Comparison of ENCODE assay signal across 8 cellular contexts in the genomic region with DNA sequence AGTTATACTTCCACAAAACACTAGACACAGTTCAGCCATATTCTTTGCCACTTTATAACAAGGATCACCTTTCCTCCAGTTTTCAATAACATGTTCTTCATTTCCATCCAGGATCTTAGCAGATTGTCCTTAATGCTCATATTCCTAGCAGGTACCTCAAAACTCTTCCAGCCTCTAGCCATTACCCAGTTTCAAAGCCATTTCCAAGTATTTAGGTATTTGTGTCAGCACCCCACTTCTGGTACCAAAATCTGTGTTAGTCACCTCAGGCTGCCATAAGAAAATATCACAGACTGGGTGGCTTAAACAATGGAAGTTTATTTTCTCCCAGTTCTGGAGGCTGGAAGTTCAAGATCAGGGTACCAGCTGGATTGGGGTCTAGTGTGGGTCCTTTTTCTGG.
"Had no signal": no experiment of that assay in that cellular context is flagged by ENCODE, and none has a peak within 500 bp of the region (broad histone marks: within the 10 kb centered on the region; RNA-seq: fewer than 3 reads in every experiment).

No MANE protein-coding gene starts in this region.

- ATAC-seq: HepG2 had no signal

- H3K36me3 Mint-ChIP-seq: IgD-negative memory B cell had no signal

- DNase-seq: IMR-90, KBM-7, KG1 had no signal

- H3K27ac Mint-ChIP-seq: IgD-negative memory B cell had no signal

- H3K4me2 ChIP-seq: KMS-11 had no signal

- FAIRE-seq: HepG2, HTR-8/SVneo had no signal

- H3K4me1 Mint-ChIP-seq: IgD-negative memory B cell had no signal

- H3K4me3 Mint-ChIP-seq: IgD-negative memory B cell had no signal

- H3K27ac ChIP-seq: HL-60, KMS-11 had no signal

- H3K9ac ChIP-seq: KMS-11 had no signal
